ENCODE assay signal across 19 cellular contexts in genomic region chr7:151704284-151704968, GRCh38.
A peak's percentile ranks its signal among the peaks of the same experiment; 100 is the strongest.
DNase-seq lines count a peak whose midpoint lies in the region; ATAC-seq, FAIRE-seq and TF ChIP-seq lines count a peak whose summit lies in the region.
"Had no signal": no experiment of that assay in that cellular context is flagged by ENCODE, and none has a peak within 500 bp of the region (broad histone marks: within the 10 kb centered on the region; RNA-seq: fewer than 3 reads in every experiment).

No MANE protein-coding gene starts in this region.

- H3K4me1 Mint-ChIP-seq in CD4-positive, alpha-beta T cell (ENCODE audit: low read depth) = no peaks in the 10 kb centered on the region

- CTCF ChIA-PET in SK-N-SH (lab: Yijun Ruan, JAX) (interaction anchor here (0.7 to 4.2 kb wide), 20 partner anchors 9 to 389 kb away, joined by 3 to 45 read pairs (median 5); no protein-coding TSS in a partner anchor), Panc1 (lab: Charles Lee) (no interaction called here)
- CTCF ChIA-PET in CD4-positive, alpha-beta T cell (lab: Charles Lee) = no interaction called here

- peak; percentile 19 for FAIRE-seq in G401.6 (lab: Jason Lieb, UNC)
- FAIRE-seq: D721Med had no signal

- no peaks in the 10 kb centered on the region for H3K9me2 ChIP-seq in SK-N-SH

- H3K9me3 ChIP-seq in SK-N-SH (no peaks in the 10 kb centered on the region), Panc1 (ENCODE audit: control insufficient read depth, insufficient read depth, low read depth, low read length) (no peaks in the 10 kb centered on the region), lower lobe of right lung (no peaks in the 10 kb centered on the region)
- H3K9me3 ChIP-seq in CD4-positive, alpha-beta T cell (ENCODE audit: control insufficient read depth, low read length) = no peaks in the 10 kb centered on the region
- H3K9me3 ChIP-seq: HAP-1 had no signal

- no peak for TF ChIP-seq RAD21 in SK-N-SH (IDR thresholded peaks at IDR 0.05; ENCODE audit: low read length)

- no peak for ATAC-seq in SK-N-SH treated with all-trans-retinoic acid at 6 μM for 48 hours
- ATAC-seq in Panc1 = no peak
- no peak for ATAC-seq in lower lobe of right lung
- ATAC-seq in GM21737 (IDR thresholded peaks at IDR 0.05; ENCODE audit: unreplicated experiment) = no peak
- no peak for ATAC-seq in CD4-positive, alpha-beta T cell (ENCODE audit: poor library complexity)
- ATAC-seq in GM18511 (IDR thresholded peaks at IDR 0.05; ENCODE audit: unreplicated experiment) = no peak

- TF ChIP-seq EP300 in SK-N-SH (IDR thresholded peaks at IDR 0.05; ENCODE audit: borderline replicate concordance in 1 of 2, low read depth in 1 of 2, low read length in 1 of 2) = no peak

- no peaks in the 10 kb centered on the region for H3K9me3 Mint-ChIP-seq in CD4-positive, alpha-beta T cell
- H3K9me3 Mint-ChIP-seq: CD14-positive monocyte had no signal

- H3K79me2 ChIP-seq in SK-N-SH (ENCODE audit: insufficient read depth) = no peaks in the 10 kb centered on the region

- TF ChIP-seq CTCF in SK-N-SH (IDR thresholded peaks at IDR 0.05) (no peak), Panc1 (IDR thresholded peaks at IDR 0.05) (no peak), lower lobe of right lung (IDR thresholded peaks at IDR 0.05) (no peak)
- TF ChIP-seq CTCF in CD4-positive, alpha-beta T cell (IDR thresholded peaks at IDR 0.05) = no peak

- no peak overlapping the region for H3K4me3 Mint-ChIP-seq in CD4-positive, alpha-beta T cell
- H3K4me3 Mint-ChIP-seq: CD14-positive monocyte had no signal

- peaks cover 11% of the 10 kb centered on the region for H3K36me3 Mint-ChIP-seq in CD4-positive, alpha-beta T cell (ENCODE audit: low read depth)

- no peak overlapping the region for H3K4me2 ChIP-seq in SK-N-SH

- H3K27ac Mint-ChIP-seq in CD4-positive, alpha-beta T cell = no peak overlapping the region

- POLR2A ChIA-PET in SK-N-SH (lab: Yijun Ruan, JAX) (no interaction called here), Panc1 (lab: Charles Lee) (no interaction called here)
- POLR2A ChIA-PET in CD4-positive, alpha-beta T cell (lab: Charles Lee) = no interaction called here

- peaks cover 4% of the 10 kb centered on the region for H3F3A ChIP-seq in SK-N-SH (replicated peaks; ENCODE audit: insufficient read depth)

- DNase-seq in SK-N-SH (peak; percentile 64), Panc1 (ENCODE audit: low read depth, low spot score) (no peak), lower lobe of right lung (peak; percentile 33)
- DNase-seq in CD4-positive, alpha-beta T cell = no peak
- DNase-seq: DMS53, KG1, NCI-H1092 treated with DMSO at 0.1 percent for 48 hours, NCI-H1436 treated with DMSO at 0.1 percent for 48 hours, NCI-H1930, NCI-H345 had no signal

- H3K4me1 ChIP-seq in SK-N-SH (ENCODE audit: control insufficient read depth in 1 of 2, insufficient read depth in 2 of 2, low read depth in 1 of 2, low read length in 1 of 2) = peaks cover 10 to 28% of the 10 kb centered on the region in 2 experiments
- peaks cover 21% of the 10 kb centered on the region for H3K4me1 ChIP-seq in Panc1 (ENCODE audit: control insufficient read depth, insufficient read depth, low read length)
- peaks cover 17% of the 10 kb centered on the region for H3K4me1 ChIP-seq in lower lobe of right lung
- H3K4me1 ChIP-seq: HAP-1 had no signal

- H3K4me3 ChIP-seq in SK-N-SH (ENCODE audit: low read depth in 2 of 2, low read length in 1 of 2) (no peak overlapping the region), Panc1 (ENCODE audit: low read depth in 2 of 2, low read length in 2 of 2) (no peak overlapping the region), lower lobe of right lung (no peak overlapping the region)
- H3K4me3 ChIP-seq: HAP-1 had no signal

- no peaks in the 10 kb centered on the region for H4K20me1 ChIP-seq in SK-N-SH (ENCODE audit: insufficient read depth)

- no TSS peak for BruUV-seq in Panc1 (replicated peaks; lab: Mats Ljungman, UMichigan)

- H3K36me3 ChIP-seq in SK-N-SH (replicated peaks in 1 of 2; ENCODE audit: control insufficient read depth in 1 of 2, insufficient read depth in 2 of 2, low read length in 1 of 2) (no peaks in the 10 kb centered on the region), Panc1 (ENCODE audit: control insufficient read depth, insufficient read depth, low read length) (no peaks in the 10 kb centered on the region), lower lobe of right lung (peaks cover 6% of the 10 kb centered on the region)
- H3K36me3 ChIP-seq: HAP-1 had no signal

- no peaks in the 10 kb centered on the region for H3K27me3 ChIP-seq in SK-N-SH (ENCODE audit: insufficient read depth)
- no peaks in the 10 kb centered on the region for H3K27me3 ChIP-seq in Panc1 (ENCODE audit: control insufficient read depth, insufficient read depth, low read length)
- H3K27me3 ChIP-seq in lower lobe of right lung (ENCODE audit: low read depth) = no peaks in the 10 kb centered on the region
- H3K27me3 ChIP-seq in CD4-positive, alpha-beta T cell (ENCODE audit: control insufficient read depth, insufficient read depth, low read length) = no peaks in the 10 kb centered on the region

- no peaks in the 10 kb centered on the region for H3K27me3 Mint-ChIP-seq in CD4-positive, alpha-beta T cell

- intact Hi-C loops in Panc1 (cut with micrococcal nuclease; ENCODE audit: unreplicated experiment) = no loop called here
- intact Hi-C loops in lower lobe of right lung (cut with DNase I) = no loop called here
- intact Hi-C loops in CD4-positive, alpha-beta T cell (cut with DNase I, micrococcal nuclease) = no loop called here

- H3K27ac ChIP-seq in SK-N-SH (ENCODE audit: low read depth in 2 of 2, low read length in 1 of 2) = peak overlapping the region in 1 of 2 experiments; percentile 91; a peak in 2 of 4 replicates
- H3K27ac ChIP-seq in Panc1 (ENCODE audit: low read length) = peak overlapping the region; percentile 64; the same call in 1 of the 2 replicates
- no peak overlapping the region for H3K27ac ChIP-seq in lower lobe of right lung
- no peak overlapping the region for H3K27ac ChIP-seq in CD4-positive, alpha-beta T cell (ENCODE audit: low read depth, low read length)
- H3K27ac ChIP-seq: 22Rv1, RWPE1 had no signal

- in situ Hi-C loops in Panc1 (cut with HindIII; ENCODE audit: low pct_unique_long_range_greater_than_20kb, low sequenced_read_pairs) = no loop called here

- no peak overlapping the region for H2AFZ ChIP-seq in SK-N-SH (ENCODE audit: low read depth)

- H3K9ac ChIP-seq in SK-N-SH = no peak overlapping the region

- WGBS in SK-N-SH (ENCODE audit: low lambda C conversion rate) = 88% methylated on average over 15 of the region's 15 CpGs

TF ChIP-seq in SK-N-SH, 30 proteins besides CTCF, POLR2A, EP300 and RAD21:
- TF ChIP-seq MAX (IDR thresholded peaks at IDR 0.05; ENCODE audit: low read depth) (no peak), FOSL2 (IDR thresholded peaks at IDR 0.05; ENCODE audit: borderline replicate concordance, low read depth) (no peak)

TF ChIP-seq in SK-N-SH treated with all-trans-retinoic acid at 6 μM for 48 hours, 23 proteins besides CTCF, POLR2A, EP300 and RAD21:
- TF ChIP-seq BACH2 (CRISPR knock-in tag; IDR thresholded peaks at IDR 0.05; ENCODE audit: borderline replicate concordance) (no peak), ZC3H10 (CRISPR knock-in tag; IDR thresholded peaks at IDR 0.05) (no peak), GLIS3 (CRISPR knock-in tag; IDR thresholded peaks at IDR 0.05) (no peak), RARB (CRISPR knock-in tag; IDR thresholded peaks at IDR 0.05) (no peak), ARNTL (CRISPR knock-in tag; IDR thresholded peaks at IDR 0.05; ENCODE audit: borderline replicate concordance, low read depth) (no peak), ZNF70 (CRISPR knock-in tag; IDR thresholded peaks at IDR 0.05) (no peak), CSRNP3 (CRISPR knock-in tag; IDR thresholded peaks at IDR 0.05) (no peak)

Comparison
In these comparisons a context has a peak if more than half of its experiments do, and no peak if none do; other contexts are left out.
1. DNase-seq: peak in SK-N-SH (single experiment) and lower lobe of right lung (single experiment); none in Panc1 (single experiment) and CD4-positive, alpha-beta T cell (0 of 10).